In the genomic region with DNA sequence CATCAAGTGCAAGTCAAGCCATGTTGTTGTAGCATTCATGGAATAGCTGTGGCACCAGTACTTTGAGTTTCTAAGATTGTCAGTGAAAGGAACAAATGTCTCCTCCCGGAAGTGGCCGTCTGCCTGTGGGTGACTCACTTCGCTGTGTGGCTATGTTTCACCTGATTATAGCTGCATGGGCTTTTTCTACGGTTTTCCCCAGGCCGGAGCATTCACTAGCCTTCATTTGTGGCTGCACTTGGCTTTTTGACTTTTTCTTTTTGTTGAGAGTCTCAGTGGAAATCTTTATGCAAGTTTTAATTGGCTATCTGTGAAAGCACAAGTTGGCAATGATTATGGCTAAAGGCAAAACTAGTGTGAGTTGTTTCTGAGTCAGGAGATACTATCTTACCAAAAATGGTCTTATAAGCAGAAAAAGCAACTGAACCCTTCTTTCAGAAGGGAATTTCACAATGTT, we compare ENCODE assay signal across 9 cellular contexts. TPM values are rescaled to one million over a fixed set of nuclear protein-coding genes. Genes with fewer than 3 reads are reported as not detected.
DNase-seq lines count a peak whose midpoint lies in the region; ATAC-seq, FAIRE-seq and TF ChIP-seq lines count a peak whose summit lies in the region.
"Had no signal": no experiment of that assay in that cellular context is flagged by ENCODE, and none has a peak within 500 bp of the region (broad histone marks: within the 10 kb centered on the region; RNA-seq: fewer than 3 reads in every experiment).

No MANE protein-coding gene starts in this region.

- H3K4me3 ChIP-seq in GM12865 (ENCODE audit: low read depth, low read length) (no peak overlapping the region), HepG2 (replicated peaks in 1 of 3; ENCODE audit: insufficient read depth in 1 of 3, low read depth in 2 of 3, low read length in 3 of 3) (no peak overlapping the region)
- H3K4me3 ChIP-seq: skin epidermis had no signal

- H3K27ac ChIP-seq in HepG2 (ENCODE audit: extremely low read length, insufficient read depth, low read length) = no peak overlapping the region

- H3K9me3 ChIP-seq in HepG2 (ENCODE audit: low read length) = no peaks in the 10 kb centered on the region

- no peak for TF ChIP-seq POLR2A in HepG2 (IDR thresholded peaks at IDR 0.05; ENCODE audit: insufficient read depth in 1 of 2, low read depth in 2 of 2, low read length in 2 of 2)

- H3K36me3 ChIP-seq in HepG2 (replicated peaks in 1 of 2; ENCODE audit: control insufficient read depth in 1 of 2, insufficient read depth in 2 of 2, low read length in 2 of 2) = no peaks in the 10 kb centered on the region

- no peaks in the 10 kb centered on the region for H3K79me2 ChIP-seq in HepG2 (ENCODE audit: insufficient read depth, low read length)

- H4K20me1 ChIP-seq in HepG2 (ENCODE audit: insufficient read depth, low read length) = no peaks in the 10 kb centered on the region

- TF ChIP-seq RAD21 in HepG2 (CRISPR knock-in tag; IDR thresholded peaks at IDR 0.05) = no peak

- no peak overlapping the region for H3K4me2 ChIP-seq in HepG2 (ENCODE audit: low read depth, low read length)

- 66% methylated on average over 5 of the region's 5 CpGs for WGBS in HepG2 (ENCODE audit: low lambda C conversion rate)

- POLR2A ChIA-PET in HepG2 (lab: Yijun Ruan, JAX) = no interaction called here

- TF ChIP-seq EP300 in HepG2 (IDR thresholded peaks at IDR 0.05; ENCODE audit: low read depth in 2 of 2, low read length in 2 of 2) (no peak), HepG2 (CRISPR knock-in tag; IDR thresholded peaks at IDR 0.05; ENCODE audit: borderline replicate concordance) (no peak)

- no peak overlapping the region for H3K9ac ChIP-seq in HepG2 (ENCODE audit: insufficient read depth, low read depth, low read length)

- H3K27me3 ChIP-seq in HepG2 (ENCODE audit: control insufficient read depth in 1 of 2, insufficient read depth in 2 of 2, low read length in 2 of 2) = no peaks in the 10 kb centered on the region

- CTCF ChIA-PET in HepG2 (lab: Yijun Ruan, JAX; ENCODE audit: low intra/inter-chr PET ratio, low total read pairs) = no interaction called here

- intact Hi-C loops in HepG2 (cut with micrococcal nuclease; ENCODE audit: unreplicated experiment) = no loop called here

- DNase-seq in GM12865 (ENCODE audit: low read depth) = peak; percentile 79
- DNase-seq in HCEC 1CT = peak; percentile 62
- DNase-seq in OCI-M1 (lab: John Stamatoyannopoulos, UW) = peak; percentile 40
- DNase-seq in fibroblast of peridontal ligament (ENCODE audit: extremely low read depth) = peak; percentile 67
- no peak for DNase-seq in KBM-7
- DNase-seq in HepG2 (ENCODE audit: low spot score) = no peak
- no peak for DNase-seq in epidermal melanocyte (ENCODE audit: insufficient read length, low spot score)
- no peak for DNase-seq in iPS-NIHi11 (ENCODE audit: low spot score)

- H3K4me1 ChIP-seq in HepG2 (ENCODE audit: insufficient read depth, low read length) = peaks cover 13% of the 10 kb centered on the region

- TF ChIP-seq CTCF in GM12865 (IDR thresholded peaks at IDR 0.05; ENCODE audit: insufficient read depth, low read depth, low read length, missing control alignments) (no peak), HepG2 (CRISPR knock-in tag; IDR thresholded peaks at IDR 0.05) (no peak)

- FAIRE-seq in HepG2 (lab: Jason Lieb, UNC) = no peak

- no TSS peak for BruUV-seq in HepG2 (replicated peaks; lab: Mats Ljungman, UMichigan)

- H2AFZ ChIP-seq in HepG2 (ENCODE audit: low read length) = no peak overlapping the region

- in situ Hi-C loops in KBM-7 (cut with MboI; ENCODE audit: low pct_unique_long_range_greater_than_20kb, low sequenced_read_pairs) (no loop called here), HepG2 (cut with HindIII; ENCODE audit: extremely low pct_ligation_motif_present, low pct_unique_long_range_greater_than_20kb) (no loop called here)

- ATAC-seq in HepG2 = no peak

TF ChIP-seq in HepG2, 621 proteins besides CTCF, POLR2A, EP300 and RAD21:
- no peak for TF ChIP-seq XRCC5 (optimal IDR thresholded peaks at IDR 0.05; ENCODE audit: low read length)
- TF ChIP-seq ZNF451 (CRISPR knock-in tag; IDR thresholded peaks at IDR 0.05) = no peak
- no peak for TF ChIP-seq CBX1 (IDR thresholded peaks at IDR 0.05; ENCODE audit: low read depth)
- TF ChIP-seq NAIF1 (CRISPR knock-in tag; IDR thresholded peaks at IDR 0.05; ENCODE audit: borderline replicate concordance) = no peak
- no peak for TF ChIP-seq ZNF101 (CRISPR knock-in tag; IDR thresholded peaks at IDR 0.05; ENCODE audit: borderline replicate concordance, low read depth)
- TF ChIP-seq IRX3 (CRISPR knock-in tag; IDR thresholded peaks at IDR 0.05; ENCODE audit: borderline replicate concordance, low read depth) = no peak
- no peak for TF ChIP-seq ZNF547 (CRISPR knock-in tag; IDR thresholded peaks at IDR 0.05)
- TF ChIP-seq, protein P1, sequence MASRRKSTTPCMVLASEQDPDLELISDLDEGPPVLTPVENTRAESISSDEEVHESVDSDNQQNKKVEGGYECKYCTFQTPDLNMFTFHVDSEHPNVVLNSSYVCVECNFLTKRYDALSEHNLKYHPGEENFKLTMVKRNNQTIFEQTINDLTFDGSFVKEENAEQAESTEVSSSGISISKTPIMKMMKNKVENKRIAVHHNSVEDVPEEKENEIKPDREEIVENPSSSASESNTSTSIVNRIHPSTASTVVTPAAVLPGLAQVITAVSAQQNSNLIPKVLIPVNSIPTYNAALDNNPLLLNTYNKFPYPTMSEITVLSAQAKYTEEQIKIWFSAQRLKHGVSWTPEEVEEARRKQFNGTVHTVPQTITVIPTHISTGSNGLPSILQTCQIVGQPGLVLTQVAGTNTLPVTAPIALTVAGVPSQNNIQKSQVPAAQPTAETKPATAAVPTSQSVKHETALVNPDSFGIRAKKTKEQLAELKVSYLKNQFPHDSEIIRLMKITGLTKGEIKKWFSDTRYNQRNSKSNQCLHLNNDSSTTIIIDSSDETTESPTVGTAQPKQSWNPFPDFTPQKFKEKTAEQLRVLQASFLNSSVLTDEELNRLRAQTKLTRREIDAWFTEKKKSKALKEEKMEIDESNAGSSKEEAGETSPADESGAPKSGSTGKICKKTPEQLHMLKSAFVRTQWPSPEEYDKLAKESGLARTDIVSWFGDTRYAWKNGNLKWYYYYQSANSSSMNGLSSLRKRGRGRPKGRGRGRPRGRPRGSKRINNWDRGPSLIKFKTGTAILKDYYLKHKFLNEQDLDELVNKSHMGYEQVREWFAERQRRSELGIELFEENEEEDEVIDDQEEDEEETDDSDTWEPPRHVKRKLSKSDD (CRISPR knock-in tag; IDR thresholded peaks at IDR 0.05; ENCODE audit: low read depth) = no peak
- TF ChIP-seq ZNF274 (CRISPR knock-in tag; IDR thresholded peaks at IDR 0.05) = no peak
- TF ChIP-seq, protein P2, sequence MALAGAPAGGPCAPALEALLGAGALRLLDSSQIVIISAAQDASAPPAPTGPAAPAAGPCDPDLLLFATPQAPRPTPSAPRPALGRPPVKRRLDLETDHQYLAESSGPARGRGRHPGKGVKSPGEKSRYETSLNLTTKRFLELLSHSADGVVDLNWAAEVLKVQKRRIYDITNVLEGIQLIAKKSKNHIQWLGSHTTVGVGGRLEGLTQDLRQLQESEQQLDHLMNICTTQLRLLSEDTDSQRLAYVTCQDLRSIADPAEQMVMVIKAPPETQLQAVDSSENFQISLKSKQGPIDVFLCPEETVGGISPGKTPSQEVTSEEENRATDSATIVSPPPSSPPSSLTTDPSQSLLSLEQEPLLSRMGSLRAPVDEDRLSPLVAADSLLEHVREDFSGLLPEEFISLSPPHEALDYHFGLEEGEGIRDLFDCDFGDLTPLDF (CRISPR knock-in tag; IDR thresholded peaks at IDR 0.05) = no peak
- no peak for TF ChIP-seq SRSF1 (optimal IDR thresholded peaks at IDR 0.05; ENCODE audit: low read depth, low read length)
- no peak for TF ChIP-seq CHD2 (IDR thresholded peaks at IDR 0.05; ENCODE audit: low read depth, low read length)
- TF ChIP-seq THYN1 (CRISPR knock-in tag; IDR thresholded peaks at IDR 0.05; ENCODE audit: borderline replicate concordance, low read depth) = no peak
- TF ChIP-seq ZNF570 (CRISPR knock-in tag; IDR thresholded peaks at IDR 0.05; ENCODE audit: borderline replicate concordance) = no peak
- TF ChIP-seq AGO2 (optimal IDR thresholded peaks at IDR 0.05; ENCODE audit: low read depth, low read length) = no peak
- no peak for TF ChIP-seq RAD51 (IDR thresholded peaks at IDR 0.05; ENCODE audit: borderline replicate concordance)
- no peak for TF ChIP-seq NFATC3 (CRISPR knock-in tag; IDR thresholded peaks at IDR 0.05)
- TF ChIP-seq PHF5A (CRISPR knock-in tag; IDR thresholded peaks at IDR 0.05; ENCODE audit: low read depth, unreplicated experiment) = no peak
- no peak for TF ChIP-seq SRY (CRISPR knock-in tag; IDR thresholded peaks at IDR 0.05)
- TF ChIP-seq ZC3H13 (CRISPR knock-in tag; IDR thresholded peaks at IDR 0.05) = no peak
TF ChIP-seq in HepG2: peak in this region for 0.

RNA-seq across cellular contexts. Expression of a gene that starts 35.0 kb away (rescaled TPM):
- 0.33 TPM in 1 of 2 replicates, not detected in the other for total RNA-seq in HepG2 (2016; rRNA removed; fragmentation: Illumina TruSeq; extraction: Trizol)
- not detected in 2 replicates for total RNA-seq in HepG2 (2016; cell fraction: cytosol; rRNA removed; fragmentation: Illumina TruSeq; extraction: Trizol; ENCODE audit: low read depth)
- 0.51 TPM in 1 of 2 replicates, not detected in the other for total RNA-seq in HepG2 (2016; cell fraction: insoluble cytoplasmic fraction; rRNA removed; fragmentation: Illumina TruSeq; extraction: Trizol)
- total RNA-seq in HepG2 (2016; cell fraction: membrane; rRNA removed; fragmentation: Illumina TruSeq; extraction: Trizol) = not detected in 2 replicates
- not detected in 2 replicates for total RNA-seq in HepG2 (2016; cell fraction: nucleus; rRNA removed; fragmentation: Illumina TruSeq; extraction: Trizol)
- 0.37 TPM in 1 of 2 replicates, not detected in the other for polyA plus RNA-seq in HepG2 (2011; rRNA removed)
- polyA plus RNA-seq in HepG2 (2011; cell fraction: cytosol; rRNA removed) = 0.13 and 0.21 TPM in 2 replicates
- polyA plus RNA-seq in HepG2 (2011; cell fraction: nucleus; rRNA removed) = 0.43 TPM in 1 of 2 replicates, not detected in the other
- not detected in 2 replicates for polyA plus RNA-seq in HepG2 (2012)
- not detected in 2 replicates for polyA plus RNA-seq in HepG2 (2016; cell fraction: cytosol; fragmentation: Illumina TruSeq; extraction: Trizol; ENCODE audit: low read depth)
- polyA plus RNA-seq in HepG2 (2016; cell fraction: insoluble cytoplasmic fraction; fragmentation: Illumina TruSeq; extraction: Trizol; ENCODE audit: low read depth) = 0.29 TPM in 1 of 2 replicates, not detected in the other
- polyA plus RNA-seq in HepG2 (2016; cell fraction: membrane; fragmentation: Illumina TruSeq; extraction: Trizol; ENCODE audit: low read depth) = not detected in 2 replicates
- polyA plus RNA-seq in HepG2 (2016; cell fraction: nucleus; fragmentation: Illumina TruSeq; extraction: Trizol; ENCODE audit: insufficient read depth, low read depth) = not detected in 2 replicates
- polyA minus RNA-seq in HepG2 (2011; rRNA and poly(A)+ RNA removed; ENCODE audit: low replicate concordance) = 30.8 TPM in 1 of 2 replicates, not detected in the other
- not detected in 2 replicates for polyA minus RNA-seq in HepG2 (2011; cell fraction: cytosol; rRNA and poly(A)+ RNA removed)
- not detected in 2 replicates for polyA minus RNA-seq in HepG2 (2011; cell fraction: nucleus; rRNA and poly(A)+ RNA removed)

Comparison
In these comparisons a context has a peak if more than half of its experiments do, and no peak if none do; other contexts are left out.
1. DNase-seq: peak in GM12865 (single experiment), HCEC 1CT (single experiment), OCI-M1 (single experiment) and fibroblast of peridontal ligament (single experiment); none in KBM-7 (single experiment), HepG2 (single experiment), epidermal melanocyte (single experiment) and iPS-NIHi11 (single experiment).